ENCODE assay signal across 16 cellular contexts in genomic region chr1:218298398-218298797, GRCh38. TPM values are rescaled to one million over a fixed set of nuclear protein-coding genes. Genes with fewer than 3 reads are reported as not detected.
"Had no signal": no experiment of that assay in that cellular context is flagged by ENCODE, and none has a peak within 500 bp of the region (broad histone marks: within the 10 kb centered on the region; RNA-seq: fewer than 3 reads in every experiment).

No MANE protein-coding gene starts in this region.

- H3K4me3 ChIP-seq: colonic mucosa, thyroid gland had no signal

- H3K79me2 ChIP-seq: parathyroid adenoma had no signal

- H3K4me1 Mint-ChIP-seq: activated CD4-positive, alpha-beta T cell treated with anti-CD3 and anti-CD28 coated beads, Interleukin-2, amount 10 ng/mL, durations not matched to agents 24 days and 14 days had no signal

- ATAC-seq: activated T-cell treated with anti-CD3 and anti-CD28 coated beads, Interleukin-2, amount 50 U/mL, for 72 hours; stimulated activated naive B cell treated with anti-CD40 and anti-IgM and Interleukin-4, amounts not matched to agents 10 μg/mL and 1 μg/mL and 100 μg/mL, for 72 hours had no signal

- H2AFZ ChIP-seq: parathyroid adenoma had no signal

- DNase-seq: activated CD4-positive, alpha-beta T cell treated with anti-CD3 and anti-CD28 coated beads, Interleukin-2, amount 10 ng/mL, durations not matched to agents 24 days and 14 days; activated CD4-positive, CD25-positive, alpha-beta regulatory T cell; activated CD8-positive, alpha-beta memory T cell treated with anti-CD3 and anti-CD28 coated beads, Interleukin-2, amount 50 U/mL, for 48 hours; activated gamma-delta T cell treated with Interleukin-2 at 50 U/mL for 16 hours; activated T-cell treated with anti-CD3 and anti-CD28 coated beads, Interleukin-2, amount 50 U/mL, for 72 hours; amniotic stem cell; caudate nucleus; colonic mucosa; stimulated activated CD4-positive, alpha-beta T cell treated with anti-CD3 and anti-CD28 coated beads, Interleukin-2, amount 100 ng/mL, for 48 hours; stimulated activated naive B cell treated with anti-CD40 and anti-IgM and Interleukin-4, amounts not matched to agents 10 μg/mL and 1 μg/mL and 100 μg/mL, for 72 hours; T-helper 2 cell; thyroid gland had no signal

- H3K9me3 ChIP-seq: colonic mucosa, thyroid gland had no signal

- H3K4me1 ChIP-seq: colonic mucosa, parathyroid adenoma, thyroid gland had no signal

- H3K9ac ChIP-seq: parathyroid adenoma had no signal

- H3K27ac ChIP-seq: colonic mucosa, foreskin keratinocyte, parathyroid adenoma, thyroid gland had no signal

- H3K27me3 Mint-ChIP-seq: activated CD4-positive, alpha-beta T cell treated with anti-CD3 and anti-CD28 coated beads, Interleukin-2, amount 10 ng/mL, durations not matched to agents 24 days and 14 days; activated naive CD8-positive, alpha-beta T cell; stimulated activated naive B cell treated with anti-CD40 and anti-IgM and Interleukin-4, amounts not matched to agents 10 μg/mL and 1 μg/mL and 100 μg/mL, for 72 hours had no signal

- H3K9me3 Mint-ChIP-seq: activated CD4-positive, alpha-beta T cell treated with anti-CD3 and anti-CD28 coated beads, Interleukin-2, amount 10 ng/mL, durations not matched to agents 24 days and 14 days; activated T-cell treated with anti-CD3 and anti-CD28 coated beads, Interleukin-2, amount 50 U/mL, for 72 hours; mesothelial cell of epicardium; stimulated activated naive B cell treated with anti-CD40 and anti-IgM and Interleukin-4, amounts not matched to agents 10 μg/mL and 1 μg/mL and 100 μg/mL, for 72 hours had no signal

- H3K27me3 ChIP-seq: colonic mucosa, foreskin keratinocyte, thyroid gland had no signal

- H3K36me3 ChIP-seq: colonic mucosa had no signal

- H3K27ac Mint-ChIP-seq: activated CD4-positive, alpha-beta T cell treated with anti-CD3 and anti-CD28 coated beads, Interleukin-2, amount 10 ng/mL, durations not matched to agents 24 days and 14 days; activated naive CD8-positive, alpha-beta T cell; mesothelial cell of epicardium; stimulated activated naive B cell treated with anti-CD40 and anti-IgM and Interleukin-4, amounts not matched to agents 10 μg/mL and 1 μg/mL and 100 μg/mL, for 72 hours had no signal

- H3K4me3 Mint-ChIP-seq: activated CD4-positive, alpha-beta T cell treated with anti-CD3 and anti-CD28 coated beads, Interleukin-2, amount 10 ng/mL, durations not matched to agents 24 days and 14 days; activated naive CD8-positive, alpha-beta T cell; activated T-cell treated with anti-CD3 and anti-CD28 coated beads, Interleukin-2, amount 50 U/mL, for 72 hours; mesothelial cell of epicardium; stimulated activated naive B cell treated with anti-CD40 and anti-IgM and Interleukin-4, amounts not matched to agents 10 μg/mL and 1 μg/mL and 100 μg/mL, for 72 hours had no signal

RNA-seq across cellular contexts. Expression of gene TGFB2, which starts 46.7 kb away (rescaled TPM):
- total RNA-seq: activated CD4-positive, alpha-beta T cell treated with anti-CD3 and anti-CD28 coated beads, Interleukin-2, amount 10 ng/mL, durations not matched to agents 24 days and 14 days; activated T-cell treated with anti-CD3 and anti-CD28 coated beads, Interleukin-2, amount 50 U/mL, for 72 hours had no signal
